In genomic region chr4:82823062-82823461, GRCh38 we compare ENCODE assay signal across 28 cellular contexts. TPM values are rescaled to one million over a fixed set of nuclear protein-coding genes. Genes with fewer than 3 reads are reported as not detected.
DNase-seq lines count a peak whose midpoint lies in the region; ATAC-seq, FAIRE-seq and TF ChIP-seq lines count a peak whose summit lies in the region.
"Had no signal": no experiment of that assay in that cellular context is flagged by ENCODE, and none has a peak within 500 bp of the region (broad histone marks: within the 10 kb centered on the region; RNA-seq: fewer than 3 reads in every experiment).

No MANE protein-coding gene starts in this region.

- H3K36me3 Mint-ChIP-seq in CD8-positive, alpha-beta memory T cell = peaks cover 12 to 87% (median 34%) of the 10 kb centered on the region in 3 donors

- ATAC-seq in HG02870 (IDR thresholded peaks at IDR 0.05; ENCODE audit: unreplicated experiment) = no peak
- ATAC-seq: activated naive CD4-positive, alpha-beta T cell treated with anti-CD3 and anti-CD28 coated beads, Interleukin-2, amount 50 U/mL, for 72 hours; activated T-helper 17 cell treated with anti-CD3 and anti-CD28 coated beads, Interleukin-2, amount 50 U/mL, for 72 hours; esophagus mucosa; right cardiac atrium; Right ventricle myocardium inferior; stimulated activated naive CD8-positive, alpha-beta T cell treated with anti-CD3 and anti-CD28 coated beads, Interleukin-15, Interleukin-2, amounts not matched to agents 100 U/mL and 50 U/mL, for 24 hours; WTC11 had no signal

- H2BK5ac ChIP-seq in trophoblast cell (ENCODE audit: low read depth, low read length, poor library complexity) = no peak overlapping the region

- H3K18ac ChIP-seq in trophoblast cell (ENCODE audit: low read length) = no peak overlapping the region

- no peaks in the 10 kb centered on the region for H3K79me2 ChIP-seq in trophoblast cell (ENCODE audit: control insufficient read depth, insufficient read depth, low read length, poor library complexity)
- H3K79me2 ChIP-seq: parathyroid adenoma had no signal

- no peak overlapping the region for H2AK5ac ChIP-seq in trophoblast cell (ENCODE audit: low read length)

- no peaks in the 10 kb centered on the region for H3K4me1 ChIP-seq in trophoblast cell (ENCODE audit: control insufficient read depth in 1 of 2, insufficient read depth in 2 of 2, low read length in 2 of 2)
- no peaks in the 10 kb centered on the region for H3K4me1 ChIP-seq in CD8-positive, alpha-beta memory T cell (ENCODE audit: insufficient read depth, low read length)
- H3K4me1 ChIP-seq: parathyroid adenoma had no signal

- FAIRE-seq in bronchial epithelial cell (lab: Jason Lieb, UNC) = no peak
- FAIRE-seq: colon, kidney had no signal

- H3K27ac Mint-ChIP-seq in CD8-positive, alpha-beta memory T cell = peak overlapping the region in 1 of 8 donors; percentile 88
- H3K27ac Mint-ChIP-seq: activated T-helper 17 cell treated with anti-CD3 and anti-CD28 coated beads, Interleukin-2, amount 50 U/mL, for 72 hours; nephron; WTC11 had no signal

- POLR2A ChIA-PET in CD8-positive, alpha-beta memory T cell (lab: Charles Lee) = no interaction called here

- DNase-seq in GM03348 (ENCODE audit: low spot score) = peak; percentile 63
- peak; percentile 68 for DNase-seq in RKO (ENCODE audit: low spot score)
- peak; percentile 23 for DNase-seq in bronchial epithelial cell (ENCODE audit: low read depth)
- DNase-seq in trophoblast cell = peak; percentile 67 to 90
- no peak for DNase-seq in CD8-positive, alpha-beta memory T cell
- no peak for DNase-seq in cerebellum (ENCODE audit: low spot score)
- DNase-seq: AML-193; DMS53; effector memory CD4-positive, alpha-beta T cell; H9; kidney; NCI-H2029 treated with DMSO at 0.1 percent for 48 hours; NCI-H82; right cardiac atrium; stimulated activated naive CD8-positive, alpha-beta T cell treated with anti-CD3 and anti-CD28 coated beads, Interleukin-15, Interleukin-2, amounts not matched to agents 100 U/mL and 50 U/mL, for 24 hours; SW 1271; T1000 had no signal

- H2AFZ ChIP-seq in trophoblast cell (ENCODE audit: insufficient read depth, low read length, poor library complexity) = no peak overlapping the region
- H2AFZ ChIP-seq: parathyroid adenoma had no signal

- H2BK12ac ChIP-seq in trophoblast cell (ENCODE audit: low read length) = no peak overlapping the region

- no peak overlapping the region for H3K14ac ChIP-seq in trophoblast cell (ENCODE audit: low read length)

- no peaks in the 10 kb centered on the region for H3K27me3 Mint-ChIP-seq in CD8-positive, alpha-beta memory T cell
- H3K27me3 Mint-ChIP-seq: activated T-helper 17 cell treated with anti-CD3 and anti-CD28 coated beads, Interleukin-2, amount 50 U/mL, for 72 hours had no signal

- H3K9ac ChIP-seq in trophoblast cell (ENCODE audit: low read length) = no peak overlapping the region
- H3K9ac ChIP-seq: parathyroid adenoma had no signal

- H3K9me3 ChIP-seq in trophoblast cell (ENCODE audit: insufficient read depth, low read depth, low read length) = no peaks in the 10 kb centered on the region
- no peaks in the 10 kb centered on the region for H3K9me3 ChIP-seq in CD8-positive, alpha-beta memory T cell (ENCODE audit: low read length)

- H3K27me3 ChIP-seq in bronchial epithelial cell (ENCODE audit: control insufficient read depth, insufficient read depth, low read length) (no peaks in the 10 kb centered on the region), trophoblast cell (ENCODE audit: insufficient read depth, low read length) (no peaks in the 10 kb centered on the region)
- no peaks in the 10 kb centered on the region for H3K27me3 ChIP-seq in CD8-positive, alpha-beta memory T cell (ENCODE audit: insufficient read depth, low read length, poor library complexity, severe bottlenecking)

- no peaks in the 10 kb centered on the region for H3K9me3 Mint-ChIP-seq in CD8-positive, alpha-beta memory T cell
- H3K9me3 Mint-ChIP-seq: activated naive CD4-positive, alpha-beta T cell treated with anti-CD3 and anti-CD28 coated beads, Interleukin-2, amount 50 U/mL, for 72 hours; activated T-helper 17 cell treated with anti-CD3 and anti-CD28 coated beads, Interleukin-2, amount 50 U/mL, for 72 hours; brain; H9; nephron; WTC11 had no signal

- H3K23ac ChIP-seq in trophoblast cell (ENCODE audit: low read length) = no peak overlapping the region

- no CpG with 5 or more reads among the region's 5 CpGs for WGBS in trophoblast cell (ENCODE audit: extremely low coverage, insufficient coverage, insufficient read length)

- CTCF ChIA-PET in CD8-positive, alpha-beta memory T cell (lab: Charles Lee) = no interaction called here

- H3K4ac ChIP-seq in trophoblast cell (ENCODE audit: low read depth, low read length) = no peak overlapping the region

- H3K79me1 ChIP-seq in trophoblast cell (ENCODE audit: low read length) = no peaks in the 10 kb centered on the region

- no peak overlapping the region for H3K4me3 Mint-ChIP-seq in CD8-positive, alpha-beta memory T cell
- H3K4me3 Mint-ChIP-seq: activated T-helper 17 cell treated with anti-CD3 and anti-CD28 coated beads, Interleukin-2, amount 50 U/mL, for 72 hours; brain; H9; nephron; WTC11 had no signal

- H3K27ac ChIP-seq in trophoblast cell (ENCODE audit: low read depth, low read length) = no peak overlapping the region
- H3K27ac ChIP-seq in CD8-positive, alpha-beta memory T cell (ENCODE audit: low read depth, low read length) = no peak overlapping the region
- H3K27ac ChIP-seq: HL-60, parathyroid adenoma had no signal

- no peak overlapping the region for H4K12ac ChIP-seq in trophoblast cell (ENCODE audit: low read depth, low read length)

- H3K4me3 ChIP-seq in bronchial epithelial cell (ENCODE audit: low read depth, low read length) = no peak overlapping the region
- no peak overlapping the region for H3K4me3 ChIP-seq in trophoblast cell (ENCODE audit: low read depth, low read length)
- no peak overlapping the region for H3K4me3 ChIP-seq in CD8-positive, alpha-beta memory T cell (ENCODE audit: low read length)

- H3K36me3 ChIP-seq in bronchial epithelial cell (ENCODE audit: control insufficient read depth, insufficient read depth, low read length) (peaks cover 19% of the 10 kb centered on the region), trophoblast cell (ENCODE audit: control insufficient read depth in 1 of 2, insufficient read depth in 2 of 2, low read length in 2 of 2) (peaks cover 29 to 55% of the 10 kb centered on the region in 2 experiments)
- peaks cover 53% of the 10 kb centered on the region for H3K36me3 ChIP-seq in CD8-positive, alpha-beta memory T cell (ENCODE audit: insufficient read depth, low read length)

- TF ChIP-seq CTCF in bronchial epithelial cell (IDR thresholded peaks at IDR 0.05; ENCODE audit: insufficient read depth, low read length, severe bottlenecking) = no peak

- no peak overlapping the region for H3K4me2 ChIP-seq in trophoblast cell (ENCODE audit: low read length)

- H4K91ac ChIP-seq in trophoblast cell (ENCODE audit: low read depth, low read length) = no peak overlapping the region

- no peak overlapping the region for H4K8ac ChIP-seq in trophoblast cell (ENCODE audit: low read depth, low read length)

- H3K4me1 Mint-ChIP-seq in CD8-positive, alpha-beta memory T cell = no peaks in the 10 kb centered on the region
- H3K4me1 Mint-ChIP-seq: brain, H9, nephron had no signal

- no peak overlapping the region for H2BK120ac ChIP-seq in trophoblast cell (ENCODE audit: insufficient read depth, low read length, poor library complexity)

RNA-seq across cellular contexts. Expression of gene SCD5, which starts 24.5 kb away (rescaled TPM):
- 1.3 and 4.2 TPM in 2 replicates for total RNA-seq in bronchial epithelial cell
- 2.8 TPM in 2 replicates for polyA plus RNA-seq in trophoblast cell (2013)
- total RNA-seq in CD8-positive, alpha-beta memory T cell = 1 to 10 TPM; 6.2 to 6.3 TPM
- 2.6 TPM for polyA plus RNA-seq in CD8-positive, alpha-beta memory T cell
- 134 TPM for total RNA-seq in cerebellum

Comparison
In these comparisons a context has a peak if more than half of its experiments do, and no peak if none do; other contexts are left out.
1. DNase-seq: peak in GM03348 (single experiment), RKO (single experiment), bronchial epithelial cell (single experiment) and trophoblast cell (2 of 2); none in CD8-positive, alpha-beta memory T cell (0 of 5) and cerebellum (single experiment).
2. RNA of gene SCD5, which starts 24.5 kb away (total RNA-seq): 134 TPM in cerebellum (single experiment); 6.2 to 6.3 TPM in CD8-positive, alpha-beta memory T cell and 1.3 to 4.2 TPM in bronchial epithelial cell; every median in the first group is over 10 times any median in the second.